Comparison of ENCODE assay signal across 8 cellular contexts in the genomic region with DNA sequence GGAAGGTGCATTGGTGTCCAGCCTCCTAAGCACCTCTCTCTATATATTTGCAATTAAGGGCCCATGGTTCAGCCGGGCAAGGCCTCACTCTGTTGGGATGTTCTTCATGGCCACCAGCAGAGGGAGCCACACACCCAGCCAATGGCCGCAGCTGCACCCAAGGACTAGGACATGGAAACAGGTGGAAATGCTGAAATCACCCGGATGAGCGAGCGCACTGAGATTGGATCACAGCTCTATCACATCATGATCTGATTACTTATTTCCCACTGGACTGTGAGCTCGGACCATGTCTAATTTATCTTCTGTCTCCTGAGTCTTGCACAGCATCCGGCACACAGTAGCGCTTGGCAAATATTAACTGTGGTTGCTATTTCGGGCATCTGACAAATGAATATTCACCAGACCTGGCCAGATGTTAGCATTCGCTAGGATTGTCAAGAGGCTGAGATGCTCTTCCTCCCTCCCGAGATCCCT. TPM values are rescaled to one million over a fixed set of nuclear protein-coding genes. Genes with fewer than 3 reads are reported as not detected.
A peak's percentile ranks its signal among the peaks of the same experiment; 100 is the strongest.
DNase-seq lines count a peak whose midpoint lies in the region; ATAC-seq, FAIRE-seq and TF ChIP-seq lines count a peak whose summit lies in the region.

No MANE protein-coding gene starts in this region.

- H3K36me3 ChIP-seq in H1 (ENCODE audit: control insufficient read depth in 2 of 4, insufficient read depth in 4 of 4, low read length in 3 of 4) (peaks cover 0 to 4% (median 0%) of the 10 kb centered on the region in 4 experiments; a peak in 4 of 8 replicates), mesendoderm (ENCODE audit: control insufficient read depth, insufficient read depth, low read length) (peaks cover 2% of the 10 kb centered on the region)

- no peak overlapping the region for H2AFZ ChIP-seq in H1 (ENCODE audit: low read length)

- H2AK5ac ChIP-seq in H1 (ENCODE audit: low read depth, low read length): no peak overlapping the region
- no peak overlapping the region for H2AK5ac ChIP-seq in mesendoderm (ENCODE audit: low read length)

- peak; percentile 97 to 98 for TF ChIP-seq RAD21 in H1 (IDR thresholded peaks at IDR 0.05 in 1 of 2, conservative IDR thresholded peaks at IDR 0.05 in 1 of 2; ENCODE audit: low read depth in 2 of 2, low read length in 2 of 2)

- CTCF ChIA-PET in H1 (lab: Charles Lee; ENCODE audit: partially characterized antibody): interaction anchor here (0.6 to 8.3 kb wide), 35 partner anchors 9 to 260 kb away, joined by 3 to 81 read pairs (median 4); partner anchors contain the start of gene ASXL2

- H3K4me2 ChIP-seq in H1 (ENCODE audit: insufficient read depth in 1 of 2, low read depth in 2 of 2, low read length in 2 of 2) (no peak overlapping the region), mesendoderm (ENCODE audit: low read length) (no peak overlapping the region)

- no peaks in the 10 kb centered on the region for H4K20me1 ChIP-seq in H1 (replicated peaks in 1 of 2; ENCODE audit: control insufficient read depth in 1 of 2, insufficient read depth in 2 of 2, low read length in 2 of 2)

- H2BK12ac ChIP-seq in H1 (ENCODE audit: low read depth, low read length): no peak overlapping the region

- H4K8ac ChIP-seq in H1 (ENCODE audit: extremely low read depth, insufficient read depth, low read length) (no peak overlapping the region), mesendoderm (ENCODE audit: low read depth, low read length) (no peak overlapping the region)

- POLR2A ChIA-PET in H1 (lab: Charles Lee; ENCODE audit: partially characterized antibody): interaction anchor here (2.1 kb wide), 1 partner anchor 83 kb away, joined by 4 read pairs; the partner anchor contains the start of gene RAB10

- WGBS in H1 (ENCODE audit: extremely low coverage in 1 of 2, insufficient coverage in 1 of 2, insufficient read length in 1 of 2, insufficient replicate concordance in 2 of 2, low coverage in 1 of 2, low lambda C conversion rate in 2 of 2, missing lambda C conversion rate in 1 of 2), 2 experiments: 65% methylated on average over 11 of the region's 11 CpGs; no CpG with 5 or more reads in 1 of the 2 experiments
- no CpG with 5 or more reads among the region's 11 CpGs for whole genome bisulfite sequencing in mesendoderm (ENCODE audit: extremely low coverage, insufficient coverage, low lambda C conversion rate)

- H3K79me2 ChIP-seq in H1 (ENCODE audit: control insufficient read depth in 1 of 2, insufficient read depth in 2 of 2, low read length in 2 of 2): no peaks in the 10 kb centered on the region
- no peaks in the 10 kb centered on the region for H3K79me2 ChIP-seq in mesendoderm (ENCODE audit: control insufficient read depth, insufficient read depth, low read length)

- no peak overlapping the region for H2BK5ac ChIP-seq in H1 (ENCODE audit: low read depth, low read length)
- no peak overlapping the region for H2BK5ac ChIP-seq in mesendoderm (ENCODE audit: low read length)

- H3K4me1 ChIP-seq in H1 (replicated peaks in 1 of 4; ENCODE audit: control insufficient read depth in 3 of 4, insufficient read depth in 4 of 4, low read length in 3 of 4) (0 out of 7 replicates have a peak, but pooled peaks cover 0 to 3% (median under 1%) of the 10 kb centered on the region in 4 experiments), mesendoderm (ENCODE audit: control insufficient read depth, low read depth, low read length) (no peaks in the 10 kb centered on the region)

- H3K23me2 ChIP-seq in H1 (ENCODE audit: low read depth, low read length): no peaks in the 10 kb centered on the region

- H3K18ac ChIP-seq in H1 (ENCODE audit: extremely low read depth, low read length) (no peak overlapping the region), mesendoderm (ENCODE audit: low read length) (no peak overlapping the region)

- peak; percentile 89 for DNase-seq in GM03348 (ENCODE audit: low spot score)
- DNase-seq in HTR-8/SVneo (ENCODE audit: insufficient read length, low spot score): peak; percentile 87
- DNase-seq in NOMO-1 treated with DMSO at 0.1 percent for 48 hours (lab: John Stamatoyannopoulos, UW; ENCODE audit: unreplicated experiment): peak; percentile 64
- DNase-seq in activated CD8-positive, alpha-beta memory T cell treated with anti-CD3 and anti-CD28 coated beads for 48 hours (ENCODE audit: low read depth in 2 of 3, low spot score in 2 of 3): peak; percentile 31 to 38 (median 37)
- DNase-seq in H1 (ENCODE audit: low read depth in 1 of 2, low spot score in 2 of 2): peak; percentile 56 to 79
- peak; percentile 86 for DNase-seq in mesendoderm
- DNase-seq in stimulated activated CD8-positive, alpha-beta memory T cell treated with anti-CD3 and anti-CD28 coated beads, Interleukin-15, amount 100 ng/mL, for 4 hours (ENCODE audit: low read depth in 2 of 2): peak; percentile 30 to 31

- TF ChIP-seq POLR2A in H1 (IDR thresholded peaks at IDR 0.05; ENCODE audit: control extremely low read depth in 1 of 2, low read depth in 2 of 2, low read length in 2 of 2): no peak

- H3K14ac ChIP-seq in H1 (ENCODE audit: insufficient read length): no peak overlapping the region

- no peak for FAIRE-seq in HTR-8/SVneo (lab: Jason Lieb, UNC)
- peak; percentile 48 for FAIRE-seq in H1 (lab: Jason Lieb, UNC)

- H2BK120ac ChIP-seq in H1 (replicated peaks; ENCODE audit: low read depth, low read length): no peak overlapping the region
- H2BK120ac ChIP-seq in mesendoderm (ENCODE audit: low read depth, low read length): no peak overlapping the region

- no peak overlapping the region for H3K27ac ChIP-seq in H1 (ENCODE audit: low read depth, low read length)
- no peak overlapping the region for H3K27ac ChIP-seq in mesendoderm (ENCODE audit: low read depth, low read length)

- H3K9me3 ChIP-seq in H1 (ENCODE audit: insufficient read depth in 2 of 2, low read depth in 1 of 2, low read length in 1 of 2): no peaks in the 10 kb centered on the region

- TF ChIP-seq EP300 in H1 (IDR thresholded peaks at IDR 0.05; ENCODE audit: borderline replicate concordance in 1 of 2, low read depth in 2 of 2, low read length in 2 of 2): no peak

- H3K56ac ChIP-seq in H1 (replicated peaks; ENCODE audit: insufficient read length, low read depth, low read length): no peak overlapping the region
- no peak overlapping the region for H3K56ac ChIP-seq in mesendoderm (ENCODE audit: low read length)

- no peak overlapping the region for H3K4ac ChIP-seq in H1 (replicated peaks; ENCODE audit: insufficient read length, low read depth, low read length)
- no peak overlapping the region for H3K4ac ChIP-seq in mesendoderm (ENCODE audit: low read depth, low read length)

- no peak overlapping the region for H3K23ac ChIP-seq in H1 (ENCODE audit: insufficient read length)
- no peak overlapping the region for H3K23ac ChIP-seq in mesendoderm (ENCODE audit: low read length)

- peak; percentile 89 to 96 (median 94) for TF ChIP-seq CTCF in H1 (IDR thresholded peaks at IDR 0.05; ENCODE audit: control extremely low read depth in 1 of 3, insufficient read depth in 1 of 3, low read depth in 1 of 3, low read length in 3 of 3)

- H4K91ac ChIP-seq in H1 (replicated peaks; ENCODE audit: insufficient read length, low read length): no peak overlapping the region

- no peak overlapping the region for H3K9ac ChIP-seq in H1 (replicated peaks in 1 of 4; ENCODE audit: extremely low read depth in 1 of 4, low read depth in 3 of 4, low read length in 3 of 4)
- no peak overlapping the region for H3K9ac ChIP-seq in mesendoderm (ENCODE audit: low read length)

- H3K79me1 ChIP-seq in H1 (ENCODE audit: low read depth, low read length): no peaks in the 10 kb centered on the region
- no peaks in the 10 kb centered on the region for H3K79me1 ChIP-seq in mesendoderm (ENCODE audit: low read length)

- no peak for ATAC-seq in HG03460 (IDR thresholded peaks at IDR 0.05; ENCODE audit: unreplicated experiment)

- H2BK20ac ChIP-seq in H1 (ENCODE audit: low read length): no peak overlapping the region

- H3K27me3 ChIP-seq in H1 (replicated peaks in 1 of 4; ENCODE audit: control insufficient read depth in 3 of 4, extremely low read depth in 1 of 4, insufficient read depth in 3 of 4, low read length in 3 of 4): no peaks in the 10 kb centered on the region
- no peaks in the 10 kb centered on the region for H3K27me3 ChIP-seq in mesendoderm (ENCODE audit: insufficient read depth, low read length, poor library complexity)

- H3K4me3 ChIP-seq in H1 (ENCODE audit: extremely low read depth in 1 of 4, insufficient read depth in 2 of 4, low read depth in 3 of 4, low read length in 4 of 4): no peak overlapping the region
- no peak overlapping the region for H3K4me3 ChIP-seq in mesendoderm (ENCODE audit: low read length)

- H4K5ac ChIP-seq in H1 (ENCODE audit: insufficient read length, low read depth, low read length): no peak overlapping the region
- no peak overlapping the region for H4K5ac ChIP-seq in mesendoderm (ENCODE audit: low read length)

- H2BK15ac ChIP-seq in H1 (ENCODE audit: low read length) (no peak overlapping the region), mesendoderm (replicated peaks; ENCODE audit: low read depth) (no peak overlapping the region)

TF ChIP-seq in H1, 55 proteins besides CTCF, POLR2A, EP300 and RAD21 (continues in another document):
- TF ChIP-seq, protein P1, sequence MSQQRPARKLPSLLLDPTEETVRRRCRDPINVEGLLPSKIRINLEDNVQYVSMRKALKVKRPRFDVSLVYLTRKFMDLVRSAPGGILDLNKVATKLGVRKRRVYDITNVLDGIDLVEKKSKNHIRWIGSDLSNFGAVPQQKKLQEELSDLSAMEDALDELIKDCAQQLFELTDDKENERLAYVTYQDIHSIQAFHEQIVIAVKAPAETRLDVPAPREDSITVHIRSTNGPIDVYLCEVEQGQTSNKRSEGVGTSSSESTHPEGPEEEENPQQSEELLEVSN (IDR thresholded peaks at IDR 0.05): no peak
- no peak for TF ChIP-seq USF2 (IDR thresholded peaks at IDR 0.05; ENCODE audit: low read length)
- peak; percentile 89 for TF ChIP-seq YY1 (IDR thresholded peaks at IDR 0.05; ENCODE audit: low read depth, low read length)

RNA-seq across cellular contexts. Expression of gene KIF3C, which starts 31.2 kb away (rescaled TPM):
- total RNA-seq in H1 (2021; fragmentation: NEBNext Ultra II Directional; extraction: Animal tissue kit (Norgen Biotek cat#: 25700)): 58.1 and 58.8 TPM in 2 replicates
- 13.4 and 19.8 TPM in 2 replicates for polyA plus RNA-seq in H1 (2011; rRNA removed)
- 15.9 TPM for polyA plus RNA-seq in H1 (2011; cell fraction: cytosol; rRNA removed)
- polyA plus RNA-seq in H1 (2011; cell fraction: nucleus; rRNA removed): 15.7 TPM
- 31.8 to 45.5 TPM (median 37.5 TPM) in 4 replicates for polyA plus RNA-seq in H1 (2012, experiment 1 of 2)
- 41.8 TPM for polyA plus RNA-seq in H1 (2012, experiment 2 of 2)
- 26.2 TPM for polyA plus RNA-seq in H1 (2013, experiment 1 of 2)
- 26.2 TPM for polyA plus RNA-seq in H1 (2013, experiment 2 of 2)
- polyA minus RNA-seq in H1 (2011; rRNA and poly(A)+ RNA removed): 22.5 and 25.9 TPM in 2 replicates
- 36.0 TPM for polyA minus RNA-seq in H1 (2011; cell fraction: cytosol; rRNA and poly(A)+ RNA removed)
- polyA minus RNA-seq in H1 (2011; cell fraction: nucleus; rRNA and poly(A)+ RNA removed): 20.8 TPM
- 25.9 TPM for polyA plus RNA-seq in mesendoderm (2013, experiment 1 of 2)
- 26.7 TPM for polyA plus RNA-seq in mesendoderm (2013, experiment 2 of 2)

Comparison
In these comparisons a context has a peak if more than half of its experiments do, and no peak if none do; other contexts are left out.
1. DNase-seq: peak in every context shown above with its lines; median percentile 89 in GM03348; 87 in HTR-8/SVneo; 86 in mesendoderm; 68 in H1; 64 in NOMO-1 treated with DMSO at 0.1 percent for 48 hours; 37 in activated CD8-positive, alpha-beta memory T cell treated with anti-CD3 and anti-CD28 coated beads for 48 hours; 30 in stimulated activated CD8-positive, alpha-beta memory T cell treated with anti-CD3 and anti-CD28 coated beads, Interleukin-15, amount 100 ng/mL, for 4 hours.